ENCODE assay signal across 24 cellular contexts in the genomic region with DNA sequence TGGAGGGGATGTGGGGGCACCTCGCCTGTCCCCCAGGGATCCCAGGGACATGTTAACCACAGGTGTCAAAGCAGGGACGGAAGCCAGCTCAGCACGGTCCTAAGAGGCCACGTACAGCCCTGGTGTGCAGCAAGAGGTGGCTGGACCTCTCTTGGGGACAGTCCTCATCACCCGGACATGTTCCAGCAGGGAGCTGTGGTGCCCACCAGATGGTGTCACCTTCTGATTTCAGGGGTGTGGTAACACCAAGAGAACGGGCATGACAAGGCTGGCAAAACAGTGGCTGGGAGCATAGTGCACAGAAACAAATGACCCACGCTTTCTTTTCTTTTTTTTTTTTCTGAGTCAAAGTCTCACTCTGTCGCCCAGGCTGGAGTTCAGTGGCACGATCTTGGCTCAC.
"Had no signal": no experiment of that assay in that cellular context is flagged by ENCODE, and none has a peak within 500 bp of the region (broad histone marks: within the 10 kb centered on the region; RNA-seq: fewer than 3 reads in every experiment).

No MANE protein-coding gene starts in this region.

- H3K9ac ChIP-seq: KMS-11 had no signal

- FAIRE-seq: astrocyte, TTC549 had no signal

- H3K27ac ChIP-seq: cardiac muscle cell, KMS-11, PC-9 had no signal

- H3K27me3 ChIP-seq: cardiac muscle cell, MG63 had no signal

- H3K4me2 ChIP-seq: KMS-11, PC-9 had no signal

- H3K9me3 ChIP-seq: MG63 had no signal

- H3K36me3 ChIP-seq: cardiac muscle cell had no signal

- DNase-seq: activated CD4-positive, alpha-beta memory T cell treated with anti-CD3 and anti-CD28 coated beads for 36 hours; activated CD4-positive, alpha-beta T cell treated with anti-CD3 and anti-CD28 coated beads, Interleukin-2, amount 10 ng/mL, durations not matched to agents 7 days and 5 days; activated CD4-positive, CD25-positive, alpha-beta regulatory T cell; activated CD8-positive, alpha-beta memory T cell treated with anti-CD3 and anti-CD28 coated beads for 24 hours; activated gamma-delta T cell; activated naive CD4-positive, alpha-beta T cell treated with anti-CD3 and anti-CD28 coated beads for 36 hours; activated T-cell treated with anti-CD3 and anti-CD28 coated beads for 4 hours; activated T-cell treated with anti-CD3 and anti-CD28 coated beads, Interleukin-2, amount 50 U/mL, for 48 hours; amygdala; MG63; NCI-H146; NCI-H187 treated with DMSO at 0.1 percent for 48 hours; NCI-H2081 treated with DMSO at 0.1 percent for 48 hours; NCI-H446; NCI-H524; PC-9; SIG-M5; T-helper 2 cell; T1000 had no signal

- H2AFZ ChIP-seq: PC-9 had no signal

- H3K4me3 ChIP-seq: cardiac muscle cell, MG63, PC-9 had no signal

- ATAC-seq: activated T-helper 17 cell treated with anti-CD3 and anti-CD28 coated beads, Interleukin-2, amount 50 U/mL, for 72 hours had no signal
